Comparison of ENCODE assay signal across 7 cellular contexts in genomic region chr3:41708176-41708575, GRCh38.
"Had no signal": no experiment of that assay in that cellular context is flagged by ENCODE, and none has a peak within 500 bp of the region (broad histone marks: within the 10 kb centered on the region; RNA-seq: fewer than 3 reads in every experiment).

No MANE protein-coding gene starts in this region.

- ATAC-seq: HepG2, K562 had no signal

- H3K4me3 ChIP-seq: K562 had no signal

- DNase-seq: IMR-90, KBM-7, KG1 had no signal

- H3K27ac ChIP-seq: HL-60 had no signal

- FAIRE-seq: HepG2, HTR-8/SVneo, K562 had no signal
